In the genomic region with DNA sequence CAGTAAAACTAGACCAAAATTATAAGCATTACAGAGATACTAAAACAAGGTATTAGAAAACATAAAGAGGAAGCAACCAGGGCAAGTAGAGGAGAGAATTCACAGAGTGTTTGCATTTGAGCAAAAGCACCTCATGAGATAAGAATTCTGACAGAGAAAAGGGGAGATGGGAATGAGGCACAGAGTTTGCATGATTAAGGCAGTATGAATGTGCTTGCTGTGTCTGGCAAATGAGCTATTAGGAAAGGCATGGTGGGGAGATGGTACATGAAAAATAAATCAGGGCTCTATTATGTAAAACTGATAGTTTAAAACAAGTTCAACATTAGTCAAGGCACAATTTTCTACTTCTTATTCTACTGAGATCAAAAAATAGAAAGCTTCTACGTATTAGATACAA, we compare ENCODE assay signal across 28 cellular contexts. TPM values are rescaled to one million over a fixed set of nuclear protein-coding genes. Genes with fewer than 3 reads are reported as not detected.
DNase-seq lines count a peak whose midpoint lies in the region; ATAC-seq and TF ChIP-seq lines count a peak whose summit lies in the region.
"Had no signal": no experiment of that assay in that cellular context is flagged by ENCODE, and none has a peak within 500 bp of the region (broad histone marks: within the 10 kb centered on the region; RNA-seq: fewer than 3 reads in every experiment).

No MANE protein-coding gene starts in this region.

- DNase-seq in EL (peak; percentile 60), NCI-H226 (peak; percentile 85), cardiac fibroblast (ENCODE audit: low read depth in 2 of 2) (peak; percentile 0 to 25), kidney glomerular epithelial cell (lab: John Stamatoyannopoulos, UW) (peak; percentile 80), substantia nigra (lab: John Stamatoyannopoulos, UW) (no peak), cardiac septum (ENCODE audit: low spot score) (no peak)
- DNase-seq: activated B cell treated with CpG ODN at 0.5 μM for 24 hours; activated CD4-positive, alpha-beta memory T cell treated with anti-CD3 and anti-CD28 coated beads, Interleukin-2, amount 10 ng/mL, durations not matched to agents 7 days and 5 days; activated gamma-delta T cell treated with Interleukin-2 at 50 U/mL for 16 hours; central memory CD4-positive, alpha-beta T cell; COR-L47; DMS79; erythroblast; gastrocnemius medialis; KBM-7; left cardiac atrium; mesenchymal stem cell; naive thymus-derived CD4-positive, alpha-beta T cell; NCI-H146; NCI-H526; ovary had no signal

- no peak for ATAC-seq in GM18511 (IDR thresholded peaks at IDR 0.05; ENCODE audit: unreplicated experiment)
- no peak for ATAC-seq in GM21786 (IDR thresholded peaks at IDR 0.05; ENCODE audit: unreplicated experiment)
- ATAC-seq: gastrocnemius medialis; left cardiac atrium; naive thymus-derived CD4-positive, alpha-beta T cell had no signal

- no peak overlapping the region for H3K27ac ChIP-seq in substantia nigra (ENCODE audit: low read depth, low read length, poor library complexity, severe bottlenecking)
- H3K27ac ChIP-seq: gastrocnemius medialis, ovary, right atrium auricular region, RWPE1, tibial nerve had no signal

- intact Hi-C loops in cardiac septum (cut with DNase I): no loop called here

- no peak for TF ChIP-seq CTCF in cardiac fibroblast (IDR thresholded peaks at IDR 0.05; ENCODE audit: low read depth, low read length)

- H3K4me3 ChIP-seq in cardiac fibroblast (replicated peaks in 1 of 2; ENCODE audit: low read depth in 2 of 2, low read length in 2 of 2): no peak overlapping the region
- H3K4me3 ChIP-seq: gastrocnemius medialis, ovary, right atrium auricular region, tibial nerve had no signal

RNA-seq across cellular contexts. Expression of a gene that starts 23.1 kb away (rescaled TPM):
- total RNA-seq in cardiac septum: not detected
- total RNA-seq: A172; activated B cell treated with CpG ODN at 0.5 μM for 24 hours; activated CD4-positive, alpha-beta memory T cell treated with anti-CD3 and anti-CD28 coated beads, Interleukin-2, amount 10 ng/mL, durations not matched to agents 7 days and 5 days; gastrocnemius medialis; H4; left cardiac atrium; naive thymus-derived CD4-positive, alpha-beta T cell; ovary; right atrium auricular region; tibial nerve had no signal

Comparison
In these comparisons a context has a peak if more than half of its experiments do, and no peak if none do; other contexts are left out.
1. DNase-seq: peak in EL (single experiment), NCI-H226 (single experiment), cardiac fibroblast (2 of 2) and kidney glomerular epithelial cell (single experiment); none in substantia nigra (0 of 49) and cardiac septum (single experiment).